In genomic region chr7:30284298-30285066, GRCh38 we compare ENCODE assay signal across 8 cellular contexts. TPM values are rescaled to one million over a fixed set of nuclear protein-coding genes. Genes with fewer than 3 reads are reported as not detected.
DNase-seq lines count a peak whose midpoint lies in the region; ATAC-seq and TF ChIP-seq lines count a peak whose summit lies in the region.

Gene ZNRF2 (plus strand): TSS chr7:30284597. CDS start chr7:30285358, 761 bp downstream.

- H3K27ac ChIP-seq in PC-9 (peak within 1 kb of the TSS; percentile 79), muscle layer of duodenum (ENCODE audit: low read length) (peak within 1 kb of the TSS; percentile 86)

- H4K20me1 ChIP-seq in PC-9 (ENCODE audit: insufficient read depth): no peaks in the 10 kb centered on the region

- POLR2A ChIA-PET in PC-9 (lab: Charles Lee; ENCODE audit: unreplicated experiment): interaction anchor here (0.7 kb wide), 1 partner anchor 181 kb away, joined by 3 read pairs; no protein-coding TSS in a partner anchor

- peak; percentile 85 for ATAC-seq in GM21717 (IDR thresholded peaks at IDR 0.05; ENCODE audit: unreplicated experiment)
- ATAC-seq in activated T-cell treated with anti-CD3 and anti-CD28 coated beads, Interleukin-2, amount 50 U/mL, for 4 hours: peak; percentile 88 to 90
- ATAC-seq in esophagus mucosa: peak; percentile 96

- H3K4me3 ChIP-seq in PC-9 (peak within 1 kb of the TSS; percentile 74), muscle layer of duodenum (ENCODE audit: low read depth in 1 of 2, low read length in 2 of 2) (peak within 1 kb of the TSS; percentile 59 to 93)

- no peaks in the 10 kb centered on the region for H3K27me3 ChIP-seq in PC-9 (ENCODE audit: insufficient read depth, low read depth)
- no peaks in the 10 kb centered on the region for H3K27me3 ChIP-seq in muscle layer of duodenum (ENCODE audit: low read depth, low read length)

- CTCF ChIA-PET in PC-9 (lab: Charles Lee): interaction anchor here (0.6 to 0.7 kb wide), 6 partner anchors 19 to 231 kb away, joined by 3 to 15 read pairs (median 4); no protein-coding TSS in a partner anchor

- H3K27me3 Mint-ChIP-seq in activated T-cell treated with anti-CD3 and anti-CD28 coated beads, Interleukin-2, amount 50 U/mL, for 4 hours (ENCODE audit: low read depth): no peaks in the 10 kb centered on the region

- no peak; the same call in 1 of the 2 replicates for TF ChIP-seq CTCF in PC-9 (conservative IDR thresholded peaks at IDR 0.05)

- no peaks in the 10 kb centered on the region for H3K36me3 ChIP-seq in PC-9 (ENCODE audit: low read depth)
- H3K36me3 ChIP-seq in muscle layer of duodenum (ENCODE audit: control insufficient read depth in 1 of 2, insufficient read depth in 2 of 2, low read length in 2 of 2): no peaks in the 10 kb centered on the region

- peak within 1 kb of the TSS; percentile 81 for H2AFZ ChIP-seq in PC-9

- peaks cover 39% of the 10 kb centered on the region for H3K79me2 ChIP-seq in PC-9 (ENCODE audit: low read depth)

- peak within 1 kb of the TSS; percentile 74 for H3K4me2 ChIP-seq in PC-9

- H3K9me3 ChIP-seq in PC-9 (ENCODE audit: insufficient read depth, low read depth) (no peaks in the 10 kb centered on the region), muscle layer of duodenum (ENCODE audit: control insufficient read depth in 1 of 2, low read length in 2 of 2) (no peaks in the 10 kb centered on the region)

- intact Hi-C loops in PC-9 (cut with micrococcal nuclease; ENCODE audit: unreplicated experiment): loop anchor here (1.0 to 10.0 kb wide), 10 partner anchors 58 to 280 kb away; partner anchors contain the start of genes GGCT, MTURN, NOD1 and PLEKHA8

- peaks cover 1% of the 10 kb centered on the region for H3K36me3 Mint-ChIP-seq in activated T-cell treated with anti-CD3 and anti-CD28 coated beads, Interleukin-2, amount 50 U/mL, for 4 hours (ENCODE audit: insufficient read depth)

- H3F3A ChIP-seq in PC-9 (ENCODE audit: insufficient read depth, low read depth): peaks cover 8% of the 10 kb centered on the region; the same call in 1 of the 2 replicates

- peak; percentile 99 for DNase-seq in DMS53 treated with DMSO at 0.1 percent for 48 hours (lab: John Stamatoyannopoulos, UW; ENCODE audit: unreplicated experiment)
- peak; percentile 98 for DNase-seq in KBM-7
- DNase-seq in PC-9: peak; percentile 99 to 100
- DNase-seq in activated T-cell treated with anti-CD3 and anti-CD28 coated beads, Interleukin-2, amount 50 U/mL, for 4 hours: peak; percentile 98
- peak; percentile 98 to 99 for DNase-seq in stimulated activated CD8-positive, alpha-beta memory T cell treated with anti-CD3 and anti-CD28 coated beads, Interleukin-7, amount 100 ng/mL, for 4 hours (ENCODE audit: low read depth in 2 of 2)

- H3K4me1 ChIP-seq in PC-9 (replicated peaks; ENCODE audit: insufficient read depth) (peaks cover 32% of the 10 kb centered on the region), muscle layer of duodenum (ENCODE audit: control insufficient read depth in 1 of 2, insufficient read depth in 2 of 2, low read length in 2 of 2) (peaks cover 0 to 9% of the 10 kb centered on the region in 2 donors)

- peaks cover 35% of the 10 kb centered on the region for H3K4me1 Mint-ChIP-seq in activated T-cell treated with anti-CD3 and anti-CD28 coated beads, Interleukin-2, amount 50 U/mL, for 4 hours (ENCODE audit: low read depth)

- no peaks in the 10 kb centered on the region for H3K9me3 Mint-ChIP-seq in activated T-cell treated with anti-CD3 and anti-CD28 coated beads, Interleukin-2, amount 50 U/mL, for 4 hours

- BruUV-seq in PC-9 (replicated peaks; lab: Mats Ljungman, UMichigan): no TSS peak

- peak within 1 kb of the TSS; percentile 80 for H3K4me3 Mint-ChIP-seq in activated T-cell treated with anti-CD3 and anti-CD28 coated beads, Interleukin-2, amount 50 U/mL, for 4 hours

- in situ Hi-C loops in KBM-7 (cut with MboI; ENCODE audit: low pct_unique_long_range_greater_than_20kb, low sequenced_read_pairs): no loop called here

- H3K9me2 ChIP-seq in PC-9 (ENCODE audit: insufficient read depth): no peaks in the 10 kb centered on the region

RNA-seq across cellular contexts. Expression of gene ZNRF2, which starts in this region (rescaled TPM):
- total RNA-seq in PC-9 (2021) (24.7 and 28.2 TPM in 2 replicates), esophagus mucosa (14.5 TPM)
- 1 to 10 TPM; 8.0 to 9.4 (median 8.3) TPM for total RNA-seq in activated T-cell treated with anti-CD3 and anti-CD28 coated beads, Interleukin-2, amount 50 U/mL, for 4 hours

Comparison
In these comparisons a context has a peak if more than half of its experiments do, and no peak if none do; other contexts are left out.
1. Peak in every context shown above with its lines: DNase-seq, ATAC-seq, H3K4me3 ChIP-seq and H3K27ac ChIP-seq.